1 cellular context compared by ENCODE assay signal in genomic region chr2:95029898-95030341, GRCh38.
TF ChIP-seq lines count a peak whose summit lies in the region.

No MANE protein-coding gene starts in this region.

TF ChIP-seq in HepG2, 621 proteins besides CTCF, POLR2A, EP300 and RAD21:
- TF ChIP-seq E2F2 (CRISPR knock-in tag; IDR thresholded peaks at IDR 0.05; ENCODE audit: borderline replicate concordance), result no peak
- no peak for TF ChIP-seq HBP1 (CRISPR knock-in tag; IDR thresholded peaks at IDR 0.05; ENCODE audit: low read depth)
- no peak for TF ChIP-seq TMF1 (CRISPR knock-in tag; IDR thresholded peaks at IDR 0.05; ENCODE audit: low read depth)
- TF ChIP-seq MXD4 (CRISPR knock-in tag; IDR thresholded peaks at IDR 0.05), result no peak
- TF ChIP-seq HDAC2 (CRISPR knock-in tag; IDR thresholded peaks at IDR 0.05), result no peak
- TF ChIP-seq BCL6 (CRISPR knock-in tag; IDR thresholded peaks at IDR 0.05), result no peak
- no peak for TF ChIP-seq RBAK (CRISPR knock-in tag; IDR thresholded peaks at IDR 0.05)
- TF ChIP-seq PHF21A (CRISPR knock-in tag; IDR thresholded peaks at IDR 0.05), result no peak
- no peak for TF ChIP-seq GABPA (IDR thresholded peaks at IDR 0.05; ENCODE audit: low read depth, low read length)
- TF ChIP-seq GABPA (CRISPR knock-in tag; IDR thresholded peaks at IDR 0.05; ENCODE audit: low read depth), result no peak
- TF ChIP-seq RFXAP (CRISPR knock-in tag; IDR thresholded peaks at IDR 0.05; ENCODE audit: borderline replicate concordance), result no peak
- TF ChIP-seq PAXIP1 (CRISPR knock-in tag; conservative IDR thresholded peaks at IDR 0.05), result no peak
- TF ChIP-seq ATF3 (CRISPR knock-in tag; IDR thresholded peaks at IDR 0.05), result no peak
- TF ChIP-seq SNAPC4 (CRISPR knock-in tag; IDR thresholded peaks at IDR 0.05), result no peak
